Comparison of ENCODE assay signal across 1 cellular context in the genomic region with DNA sequence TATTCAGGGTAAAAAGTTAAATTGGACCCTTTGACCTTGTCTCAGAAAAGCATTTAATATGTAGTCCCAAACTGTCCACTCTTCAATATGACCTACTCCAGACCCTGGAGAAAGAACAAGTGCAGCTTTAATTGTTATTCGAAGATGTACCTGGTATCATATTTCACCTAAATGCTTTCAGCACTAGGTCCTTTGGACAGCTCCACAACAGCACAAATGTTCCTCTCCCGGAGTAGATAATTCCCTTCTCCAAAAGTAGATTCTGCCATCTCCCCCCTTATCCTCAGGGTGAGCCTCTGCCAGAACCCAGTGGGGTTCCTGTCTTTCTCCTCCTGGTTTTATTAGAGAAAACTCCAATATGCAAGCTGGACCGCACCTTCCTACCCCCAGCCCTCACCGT.
TF ChIP-seq lines count a peak whose summit lies in the region.

No MANE protein-coding gene starts in this region.

TF ChIP-seq in liver, 16 proteins besides CTCF, POLR2A, EP300 and RAD21 (continued from another document):
- TF ChIP-seq, protein P1, sequence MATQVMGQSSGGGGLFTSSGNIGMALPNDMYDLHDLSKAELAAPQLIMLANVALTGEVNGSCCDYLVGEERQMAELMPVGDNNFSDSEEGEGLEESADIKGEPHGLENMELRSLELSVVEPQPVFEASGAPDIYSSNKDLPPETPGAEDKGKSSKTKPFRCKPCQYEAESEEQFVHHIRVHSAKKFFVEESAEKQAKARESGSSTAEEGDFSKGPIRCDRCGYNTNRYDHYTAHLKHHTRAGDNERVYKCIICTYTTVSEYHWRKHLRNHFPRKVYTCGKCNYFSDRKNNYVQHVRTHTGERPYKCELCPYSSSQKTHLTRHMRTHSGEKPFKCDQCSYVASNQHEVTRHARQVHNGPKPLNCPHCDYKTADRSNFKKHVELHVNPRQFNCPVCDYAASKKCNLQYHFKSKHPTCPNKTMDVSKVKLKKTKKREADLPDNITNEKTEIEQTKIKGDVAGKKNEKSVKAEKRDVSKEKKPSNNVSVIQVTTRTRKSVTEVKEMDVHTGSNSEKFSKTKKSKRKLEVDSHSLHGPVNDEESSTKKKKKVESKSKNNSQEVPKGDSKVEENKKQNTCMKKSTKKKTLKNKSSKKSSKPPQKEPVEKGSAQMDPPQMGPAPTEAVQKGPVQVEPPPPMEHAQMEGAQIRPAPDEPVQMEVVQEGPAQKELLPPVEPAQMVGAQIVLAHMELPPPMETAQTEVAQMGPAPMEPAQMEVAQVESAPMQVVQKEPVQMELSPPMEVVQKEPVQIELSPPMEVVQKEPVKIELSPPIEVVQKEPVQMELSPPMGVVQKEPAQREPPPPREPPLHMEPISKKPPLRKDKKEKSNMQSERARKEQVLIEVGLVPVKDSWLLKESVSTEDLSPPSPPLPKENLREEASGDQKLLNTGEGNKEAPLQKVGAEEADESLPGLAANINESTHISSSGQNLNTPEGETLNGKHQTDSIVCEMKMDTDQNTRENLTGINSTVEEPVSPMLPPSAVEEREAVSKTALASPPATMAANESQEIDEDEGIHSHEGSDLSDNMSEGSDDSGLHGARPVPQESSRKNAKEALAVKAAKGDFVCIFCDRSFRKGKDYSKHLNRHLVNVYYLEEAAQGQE (IDR thresholded peaks at IDR 0.05), result peak; percentile 98
